In genomic region chr17:69715656-69716055, GRCh38 we compare ENCODE assay signal across 16 cellular contexts.
DNase-seq lines count a peak whose midpoint lies in the region; ATAC-seq, FAIRE-seq and TF ChIP-seq lines count a peak whose summit lies in the region.
"Had no signal": no experiment of that assay in that cellular context is flagged by ENCODE, and none has a peak within 500 bp of the region (broad histone marks: within the 10 kb centered on the region; RNA-seq: fewer than 3 reads in every experiment).

No MANE protein-coding gene starts in this region.

- H3K36me3 Mint-ChIP-seq in activated T-cell treated with anti-CD3 and anti-CD28 coated beads, Interleukin-2, amount 50 U/mL, for 24 hours (ENCODE audit: low read depth), result no peaks in the 10 kb centered on the region
- H3K36me3 Mint-ChIP-seq in activated T-cell treated with anti-CD3 and anti-CD28 coated beads, Interleukin-2, amount 50 U/mL, for 4 hours (ENCODE audit: insufficient read depth), result no peaks in the 10 kb centered on the region
- H3K36me3 Mint-ChIP-seq in nephron (ENCODE audit: low read depth), result no peaks in the 10 kb centered on the region
- H3K36me3 Mint-ChIP-seq: CD4-positive, CD25-positive, alpha-beta regulatory T cell had no signal

- peaks cover 9% of the 10 kb centered on the region for H3K4me1 Mint-ChIP-seq in activated T-cell treated with anti-CD3 and anti-CD28 coated beads, Interleukin-2, amount 50 U/mL, for 24 hours (ENCODE audit: low read depth)
- H3K4me1 Mint-ChIP-seq in activated T-cell treated with anti-CD3 and anti-CD28 coated beads, Interleukin-2, amount 50 U/mL, for 4 hours (ENCODE audit: low read depth), result no peaks in the 10 kb centered on the region
- H3K4me1 Mint-ChIP-seq in nephron, result peaks cover 63% of the 10 kb centered on the region
- H3K4me1 Mint-ChIP-seq: CD4-positive, CD25-positive, alpha-beta regulatory T cell had no signal

- H3K27me3 ChIP-seq in WERI-Rb-1 (ENCODE audit: insufficient read depth, low read depth, severe bottlenecking), result no peaks in the 10 kb centered on the region
- no peaks in the 10 kb centered on the region for H3K27me3 ChIP-seq in thyroid gland
- H3K27me3 ChIP-seq: BLaER1 treated with 17β-estradiol and CSF1 and Interleukin-3, amounts not matched to agents 10 nM and 100 nM had no signal

- H3K4me3 ChIP-seq in WERI-Rb-1 (ENCODE audit: low read depth, low read length) (no peak overlapping the region), thyroid gland (replicated peaks in 1 of 3) (no peak overlapping the region)
- H3K4me3 ChIP-seq: BLaER1 treated with 17β-estradiol and CSF1 and Interleukin-3, amounts not matched to agents 10 nM and 100 nM; HAP-1 had no signal

- H3K9me3 ChIP-seq in WERI-Rb-1 (ENCODE audit: severe bottlenecking) (no peaks in the 10 kb centered on the region), thyroid gland (no peaks in the 10 kb centered on the region)
- H3K9me3 ChIP-seq: HAP-1 had no signal

- peak overlapping the region; percentile 50 for H3K27ac ChIP-seq in WERI-Rb-1
- peak overlapping the region; percentile 83 to 98 (median 87) for H3K27ac ChIP-seq in thyroid gland
- H3K27ac ChIP-seq: BLaER1 treated with 17β-estradiol and CSF1 and Interleukin-3, amounts not matched to agents 10 nM and 100 nM had no signal

- no peak for TF ChIP-seq POLR2A in thyroid gland (IDR thresholded peaks at IDR 0.05)

- H3K9me3 Mint-ChIP-seq in activated T-cell treated with anti-CD3 and anti-CD28 coated beads, Interleukin-2, amount 50 U/mL, for 24 hours, result peaks cover 4% of the 10 kb centered on the region
- no peaks in the 10 kb centered on the region for H3K9me3 Mint-ChIP-seq in activated T-cell treated with anti-CD3 and anti-CD28 coated beads, Interleukin-2, amount 50 U/mL, for 4 hours
- no peaks in the 10 kb centered on the region for H3K9me3 Mint-ChIP-seq in nephron

- intact Hi-C loops in thyroid gland (cut with DNase I), result no loop called here

- peaks cover 1% of the 10 kb centered on the region for H3K27me3 Mint-ChIP-seq in activated T-cell treated with anti-CD3 and anti-CD28 coated beads, Interleukin-2, amount 50 U/mL, for 24 hours
- no peaks in the 10 kb centered on the region for H3K27me3 Mint-ChIP-seq in activated T-cell treated with anti-CD3 and anti-CD28 coated beads, Interleukin-2, amount 50 U/mL, for 4 hours (ENCODE audit: low read depth)
- no peaks in the 10 kb centered on the region for H3K27me3 Mint-ChIP-seq in nephron (ENCODE audit: low read depth)
- H3K27me3 Mint-ChIP-seq: CD4-positive, CD25-positive, alpha-beta regulatory T cell had no signal

- peaks cover 29 to 40% of the 10 kb centered on the region in 2 donors for H3K4me1 ChIP-seq in thyroid gland
- H3K4me1 ChIP-seq: HAP-1 had no signal

- no peak for ATAC-seq in activated T-cell treated with anti-CD3 and anti-CD28 coated beads, Interleukin-2, amount 50 U/mL, for 4 hours

- no peak for DNase-seq in activated T-cell treated with anti-CD3 and anti-CD28 coated beads, Interleukin-2, amount 50 U/mL, for 24 hours
- DNase-seq in activated T-cell treated with anti-CD3 and anti-CD28 coated beads, Interleukin-2, amount 50 U/mL, for 4 hours, result no peak
- no peak for DNase-seq in WERI-Rb-1
- DNase-seq in thyroid gland, result no peak
- no peak for DNase-seq in OCI-M1 (lab: John Stamatoyannopoulos, UW)
- DNase-seq in urothelium cell line (ENCODE audit: low spot score), result no peak
- no peak for DNase-seq in NCI-H1694 treated with DMSO at 0.1 percent for 48 hours (lab: John Stamatoyannopoulos, UW)
- DNase-seq: ACHN; CD4-positive, CD25-positive, alpha-beta regulatory T cell; DMS53; GF-D8 had no signal

- WGBS in thyroid gland, 2 donors, result 96 to 98% methylated on average over 4 of the region's 4 CpGs

- H3K36me3 ChIP-seq in WERI-Rb-1 (no peaks in the 10 kb centered on the region), thyroid gland (no peaks in the 10 kb centered on the region)
- H3K36me3 ChIP-seq: BLaER1 treated with 17β-estradiol and CSF1 and Interleukin-3, amounts not matched to agents 10 nM and 100 nM; HAP-1 had no signal

- H3K4me3 Mint-ChIP-seq in activated T-cell treated with anti-CD3 and anti-CD28 coated beads, Interleukin-2, amount 50 U/mL, for 24 hours, result no peak overlapping the region
- no peak overlapping the region for H3K4me3 Mint-ChIP-seq in activated T-cell treated with anti-CD3 and anti-CD28 coated beads, Interleukin-2, amount 50 U/mL, for 4 hours
- no peak overlapping the region for H3K4me3 Mint-ChIP-seq in nephron
- H3K4me3 Mint-ChIP-seq: CD4-positive, CD25-positive, alpha-beta regulatory T cell had no signal

- TF ChIP-seq CTCF in WERI-Rb-1 (IDR thresholded peaks at IDR 0.05; ENCODE audit: low read depth, low read length) (no peak), nephron (IDR thresholded peaks at IDR 0.05; ENCODE audit: unreplicated experiment in 3 of 3) (no peak), thyroid gland (IDR thresholded peaks at IDR 0.05) (no peak)

- peak overlapping the region; percentile 38 for H3K27ac Mint-ChIP-seq in activated T-cell treated with anti-CD3 and anti-CD28 coated beads, Interleukin-2, amount 50 U/mL, for 24 hours
- peak overlapping the region in 2 of 3 experiments; percentile 38 to 92 for H3K27ac Mint-ChIP-seq in nephron
- H3K27ac Mint-ChIP-seq: CD4-positive, CD25-positive, alpha-beta regulatory T cell had no signal

- no peak for FAIRE-seq in urothelium cell line (lab: Jason Lieb, UNC)
- FAIRE-seq: GM19239, H1 had no signal
